ENCODE assay signal across 1 cellular context in genomic region chr1:36465731-36466369, GRCh38.
A peak's percentile ranks its signal among the peaks of the same experiment; 100 is the strongest.
TF ChIP-seq lines count a peak whose summit lies in the region.

No MANE protein-coding gene starts in this region.

TF ChIP-seq in HepG2, 621 proteins besides CTCF, POLR2A, EP300 and RAD21:
- TF ChIP-seq PCBP1 (IDR thresholded peaks at IDR 0.05; ENCODE audit: borderline replicate concordance, low read depth, low read length) (0 out of 2 replicates have a peak, but pooled peaks have one; percentile 30), ZNF431 (CRISPR knock-in tag; IDR thresholded peaks at IDR 0.05; ENCODE audit: borderline replicate concordance, low read depth) (no peak), PCBP2 (optimal IDR thresholded peaks at IDR 0.05; ENCODE audit: low read depth, low read length, poor library complexity, severe bottlenecking) (peak; percentile 56), HNRNPK (IDR thresholded peaks at IDR 0.05; ENCODE audit: low read depth, low read length, poor library complexity, severe bottlenecking) (peak; percentile 64), ELF3 (CRISPR knock-in tag; IDR thresholded peaks at IDR 0.05) (no peak)
TF ChIP-seq in HepG2: peak in this region for 3.
